In the genomic region with DNA sequence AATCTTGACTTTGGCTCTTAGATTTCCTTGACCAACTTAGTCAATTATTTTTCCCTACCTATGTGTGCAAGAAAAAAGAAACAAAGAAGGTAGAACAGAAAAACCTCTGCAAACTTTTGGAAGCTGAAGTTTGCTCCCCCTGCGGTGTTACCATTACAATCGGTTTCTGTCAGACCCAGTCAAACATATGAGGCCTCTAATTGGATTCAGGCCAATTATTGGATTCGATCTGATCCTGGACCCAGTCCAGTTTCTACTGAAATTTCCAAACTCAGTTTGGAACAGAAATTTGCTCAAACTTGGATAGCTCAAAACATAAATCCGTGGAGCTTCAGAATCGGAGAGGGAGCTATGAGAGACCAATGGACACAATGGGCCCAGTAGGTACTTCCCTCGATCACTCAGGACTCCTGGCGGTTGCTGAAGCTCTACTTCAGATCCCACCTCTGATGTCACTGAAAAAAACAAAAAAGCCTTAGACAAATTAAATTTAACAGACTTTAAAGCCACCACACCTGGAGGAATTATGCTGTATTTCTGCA, we compare ENCODE assay signal across 14 cellular contexts.
A peak's percentile ranks its signal among the peaks of the same experiment; 100 is the strongest.
DNase-seq lines count a peak whose midpoint lies in the region; ATAC-seq, FAIRE-seq and TF ChIP-seq lines count a peak whose summit lies in the region.
"Had no signal": no experiment of that assay in that cellular context is flagged by ENCODE, and none has a peak within 500 bp of the region (broad histone marks: within the 10 kb centered on the region; RNA-seq: fewer than 3 reads in every experiment).

No MANE protein-coding gene starts in this region.

- H2AFZ ChIP-seq in HepG2 (ENCODE audit: low read length) (no peak overlapping the region), OCI-LY3 (ENCODE audit: low read depth, low read length) (peak overlapping the region; percentile 54; the same call in 1 of the 2 replicates)

- WGBS in right lobe of liver (ENCODE audit: insufficient coverage, low coverage, low lambda C conversion rate, missing lambda C conversion rate) = 23% methylated on average over 7 of the region's 7 CpGs
- 16% methylated on average over 7 of the region's 7 CpGs for WGBS in HepG2 (ENCODE audit: low lambda C conversion rate)

- H3K79me2 ChIP-seq in HepG2 (ENCODE audit: insufficient read depth, low read length) (no peaks in the 10 kb centered on the region), OCI-LY3 (ENCODE audit: low read length) (no peaks in the 10 kb centered on the region)

- ATAC-seq in right lobe of liver (peak; percentile 61 to 73 (median 67)), HepG2 (no peak), mucosa of descending colon (no peak), HG02870 (IDR thresholded peaks at IDR 0.05; ENCODE audit: unreplicated experiment) (no peak)
- ATAC-seq: CD8-positive, alpha-beta T cell had no signal

- DNase-seq in right lobe of liver (no peak), HepG2 (ENCODE audit: low spot score) (no peak), mucosa of descending colon (no peak)
- no peak for DNase-seq in activated effector memory CD4-positive, alpha-beta T cell treated with anti-CD3 and anti-CD28 coated beads, Interleukin-2, amount 50 U/mL, for 16 hours
- DNase-seq: Calu3; CD8-positive, alpha-beta T cell; DMS79 treated with DMSO at 0.1 percent for 48 hours; GF-D8; KBM-7 had no signal

- H3K4me1 ChIP-seq in right lobe of liver = peaks cover 0 to 6% (median 0%) of the 10 kb centered on the region in 4 donors
- no peaks in the 10 kb centered on the region for H3K4me1 ChIP-seq in HepG2 (ENCODE audit: insufficient read depth, low read length)
- H3K4me1 ChIP-seq in OCI-LY3 (ENCODE audit: low read length) = no peaks in the 10 kb centered on the region
- peaks cover 8% of the 10 kb centered on the region; the same call in 1 of the 2 replicates for H3K4me1 ChIP-seq in iPS-20b (ENCODE audit: insufficient read depth, low read length)
- H3K4me1 ChIP-seq in mucosa of descending colon (ENCODE audit: low read depth) = no peaks in the 10 kb centered on the region

- H4K20me1 ChIP-seq in HepG2 (ENCODE audit: insufficient read depth, low read length) (no peaks in the 10 kb centered on the region), OCI-LY3 (ENCODE audit: insufficient read depth, low read length) (no peaks in the 10 kb centered on the region)
- H4K20me1 ChIP-seq: BLaER1 treated with 17β-estradiol and CSF1 and Interleukin-3, amounts not matched to agents 10 nM and 100 nM had no signal

- no peaks in the 10 kb centered on the region for H3K36me3 ChIP-seq in right lobe of liver
- no peaks in the 10 kb centered on the region for H3K36me3 ChIP-seq in HepG2 (replicated peaks in 1 of 2; ENCODE audit: control insufficient read depth in 1 of 2, insufficient read depth in 2 of 2, low read length in 2 of 2)
- H3K36me3 ChIP-seq in OCI-LY3 (replicated peaks; ENCODE audit: low read depth, low read length) = no peaks in the 10 kb centered on the region
- H3K36me3 ChIP-seq in iPS-20b (ENCODE audit: insufficient read depth, low read depth, low read length) = no peaks in the 10 kb centered on the region
- no peaks in the 10 kb centered on the region for H3K36me3 ChIP-seq in mucosa of descending colon (ENCODE audit: low read depth)
- H3K36me3 ChIP-seq: BLaER1 treated with 17β-estradiol and CSF1 and Interleukin-3, amounts not matched to agents 10 nM and 100 nM; HAP-1 had no signal

- intact Hi-C loops in right lobe of liver (cut with DNase I) (no loop called here), HepG2 (cut with micrococcal nuclease; ENCODE audit: unreplicated experiment) (no loop called here), mucosa of descending colon (cut with DNase I, micrococcal nuclease) (no loop called here)

- no peak overlapping the region for H3K27ac ChIP-seq in right lobe of liver
- H3K27ac ChIP-seq in HepG2 (ENCODE audit: extremely low read length, insufficient read depth, low read length) = no peak overlapping the region
- no peak overlapping the region for H3K27ac ChIP-seq in OCI-LY3 (ENCODE audit: low read length)
- H3K27ac ChIP-seq in iPS-20b (ENCODE audit: low read length) = peak overlapping the region; percentile 9
- H3K27ac ChIP-seq: BLaER1 treated with 17β-estradiol and CSF1 and Interleukin-3, amounts not matched to agents 10 nM and 100 nM had no signal

- in situ Hi-C loops in HepG2 (cut with HindIII; ENCODE audit: extremely low pct_ligation_motif_present, low pct_unique_long_range_greater_than_20kb) = no loop called here

- TF ChIP-seq CTCF in right lobe of liver (IDR thresholded peaks at IDR 0.05) (no peak), HepG2 (CRISPR knock-in tag; IDR thresholded peaks at IDR 0.05) (no peak), OCI-LY3 (IDR thresholded peaks at IDR 0.05; ENCODE audit: low read depth, low read length) (no peak), mucosa of descending colon (IDR thresholded peaks at IDR 0.05) (no peak)

- TF ChIP-seq RAD21 in HepG2 (CRISPR knock-in tag; IDR thresholded peaks at IDR 0.05) = no peak

- no peak for TF ChIP-seq EP300 in HepG2 (IDR thresholded peaks at IDR 0.05; ENCODE audit: low read depth in 2 of 2, low read length in 2 of 2)
- no peak for TF ChIP-seq EP300 in HepG2 (CRISPR knock-in tag; IDR thresholded peaks at IDR 0.05; ENCODE audit: borderline replicate concordance)

- CTCF ChIA-PET in HepG2 (lab: Yijun Ruan, JAX; ENCODE audit: low intra/inter-chr PET ratio, low total read pairs) = no interaction called here

- H3K9ac ChIP-seq in HepG2 (ENCODE audit: insufficient read depth, low read depth, low read length) (no peak overlapping the region), OCI-LY3 (ENCODE audit: low read length) (no peak overlapping the region), iPS-20b (ENCODE audit: low read depth, low read length) (no peak overlapping the region)
- H3K9ac ChIP-seq: BLaER1 treated with 17β-estradiol and CSF1 and Interleukin-3, amounts not matched to agents 10 nM and 100 nM had no signal

- H3K4me2 ChIP-seq in HepG2 (ENCODE audit: low read depth, low read length) (no peak overlapping the region), OCI-LY3 (ENCODE audit: low read length) (no peak overlapping the region)
- H3K4me2 ChIP-seq: BLaER1 treated with 17β-estradiol and CSF1 and Interleukin-3, amounts not matched to agents 10 nM and 100 nM had no signal

- no TSS peak for BruUV-seq in HepG2 (replicated peaks; lab: Mats Ljungman, UMichigan)

- TF ChIP-seq POLR2A in right lobe of liver (IDR thresholded peaks at IDR 0.05) (no peak), HepG2 (IDR thresholded peaks at IDR 0.05; ENCODE audit: insufficient read depth in 1 of 2, low read depth in 2 of 2, low read length in 2 of 2) (no peak)

- POLR2A ChIA-PET in HepG2 (lab: Yijun Ruan, JAX) = no interaction called here

- H3K4me3 ChIP-seq in right lobe of liver (no peak overlapping the region), HepG2 (replicated peaks in 1 of 3; ENCODE audit: insufficient read depth in 1 of 3, low read depth in 2 of 3, low read length in 3 of 3) (no peak overlapping the region), OCI-LY3 (ENCODE audit: low read length) (no peak overlapping the region), iPS-20b (ENCODE audit: low read length) (no peak overlapping the region), mucosa of descending colon (no peak overlapping the region)
- H3K4me3 ChIP-seq: BLaER1 treated with 17β-estradiol and CSF1 and Interleukin-3, amounts not matched to agents 10 nM and 100 nM; HAP-1 had no signal

- H3K9me3 ChIP-seq in right lobe of liver = no peaks in the 10 kb centered on the region
- H3K9me3 ChIP-seq in HepG2 (ENCODE audit: low read length) = peaks cover 32% of the 10 kb centered on the region; the same call in 1 of the 2 replicates
- no peaks in the 10 kb centered on the region for H3K9me3 ChIP-seq in OCI-LY3 (ENCODE audit: insufficient read depth, low read length)
- H3K9me3 ChIP-seq in iPS-20b (ENCODE audit: insufficient read depth, low read depth, low read length) = no peaks in the 10 kb centered on the region
- H3K9me3 ChIP-seq in mucosa of descending colon = no peaks in the 10 kb centered on the region
- H3K9me3 ChIP-seq: BLaER1 treated with 17β-estradiol and CSF1 and Interleukin-3, amounts not matched to agents 10 nM and 100 nM; HAP-1 had no signal

- no peaks in the 10 kb centered on the region for H3K27me3 ChIP-seq in right lobe of liver
- no peaks in the 10 kb centered on the region for H3K27me3 ChIP-seq in HepG2 (ENCODE audit: control insufficient read depth in 1 of 2, insufficient read depth in 2 of 2, low read length in 2 of 2)
- no peaks in the 10 kb centered on the region for H3K27me3 ChIP-seq in OCI-LY3 (ENCODE audit: low read depth, low read length)
- no peaks in the 10 kb centered on the region for H3K27me3 ChIP-seq in iPS-20b (ENCODE audit: insufficient read depth, low read length)
- H3K27me3 ChIP-seq: BLaER1 treated with 17β-estradiol and CSF1 and Interleukin-3, amounts not matched to agents 10 nM and 100 nM had no signal

- no peak for FAIRE-seq in HepG2 (lab: Jason Lieb, UNC)

TF ChIP-seq in HepG2, 621 proteins besides CTCF, POLR2A, EP300 and RAD21 (continues in another document):
- TF ChIP-seq U2AF1 (optimal IDR thresholded peaks at IDR 0.05; ENCODE audit: low read depth, low read length) = no peak
- TF ChIP-seq, protein P1, sequence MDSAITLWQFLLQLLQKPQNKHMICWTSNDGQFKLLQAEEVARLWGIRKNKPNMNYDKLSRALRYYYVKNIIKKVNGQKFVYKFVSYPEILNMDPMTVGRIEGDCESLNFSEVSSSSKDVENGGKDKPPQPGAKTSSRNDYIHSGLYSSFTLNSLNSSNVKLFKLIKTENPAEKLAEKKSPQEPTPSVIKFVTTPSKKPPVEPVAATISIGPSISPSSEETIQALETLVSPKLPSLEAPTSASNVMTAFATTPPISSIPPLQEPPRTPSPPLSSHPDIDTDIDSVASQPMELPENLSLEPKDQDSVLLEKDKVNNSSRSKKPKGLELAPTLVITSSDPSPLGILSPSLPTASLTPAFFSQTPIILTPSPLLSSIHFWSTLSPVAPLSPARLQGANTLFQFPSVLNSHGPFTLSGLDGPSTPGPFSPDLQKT (CRISPR knock-in tag; IDR thresholded peaks at IDR 0.05; ENCODE audit: borderline replicate concordance) = no peak
- TF ChIP-seq ZNF143 (CRISPR knock-in tag; IDR thresholded peaks at IDR 0.05) = no peak
- TF ChIP-seq MEF2D (CRISPR knock-in tag; IDR thresholded peaks at IDR 0.05) = no peak
- TF ChIP-seq NFKBIZ (CRISPR knock-in tag; IDR thresholded peaks at IDR 0.05) = no peak
- TF ChIP-seq, protein P2, sequence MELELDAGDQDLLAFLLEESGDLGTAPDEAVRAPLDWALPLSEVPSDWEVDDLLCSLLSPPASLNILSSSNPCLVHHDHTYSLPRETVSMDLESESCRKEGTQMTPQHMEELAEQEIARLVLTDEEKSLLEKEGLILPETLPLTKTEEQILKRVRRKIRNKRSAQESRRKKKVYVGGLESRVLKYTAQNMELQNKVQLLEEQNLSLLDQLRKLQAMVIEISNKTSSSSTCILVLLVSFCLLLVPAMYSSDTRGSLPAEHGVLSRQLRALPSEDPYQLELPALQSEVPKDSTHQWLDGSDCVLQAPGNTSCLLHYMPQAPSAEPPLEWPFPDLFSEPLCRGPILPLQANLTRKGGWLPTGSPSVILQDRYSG (CRISPR knock-in tag; IDR thresholded peaks at IDR 0.05) = no peak

Comparison
In these comparisons a context has a peak if more than half of its experiments do, and no peak if none do; other contexts are left out.
1. ATAC-seq: peak in right lobe of liver (4 of 4); none in HepG2 (single experiment), mucosa of descending colon (single experiment) and HG02870 (single experiment).